24 cellular contexts compared by ENCODE assay signal in the genomic region with DNA sequence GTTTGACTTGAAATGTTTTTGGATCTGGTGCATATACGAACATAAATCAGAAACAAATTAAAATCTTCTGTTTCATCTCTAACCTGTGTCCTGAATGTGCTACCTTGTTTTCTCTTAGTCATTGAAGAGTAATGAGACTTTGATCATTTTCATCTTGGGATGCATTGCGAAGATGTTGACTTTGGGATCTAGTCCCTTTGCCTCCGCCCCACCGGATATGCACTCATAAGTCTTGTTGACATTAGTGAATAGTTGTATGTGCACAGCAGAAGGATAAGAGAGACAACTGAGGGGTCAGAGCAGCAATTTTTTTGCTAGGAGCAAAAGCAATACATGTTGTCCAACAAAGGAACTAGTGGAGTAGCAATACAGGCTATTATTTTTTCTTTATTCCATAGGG. TPM values are rescaled to one million over a fixed set of nuclear protein-coding genes. Genes with fewer than 3 reads are reported as not detected.
A peak's percentile ranks its signal among the peaks of the same experiment; 100 is the strongest.
DNase-seq lines count a peak whose midpoint lies in the region; ATAC-seq and FAIRE-seq lines count a peak whose summit lies in the region.
"Had no signal": no experiment of that assay in that cellular context is flagged by ENCODE, and none has a peak within 500 bp of the region (broad histone marks: within the 10 kb centered on the region; RNA-seq: fewer than 3 reads in every experiment).

No MANE protein-coding gene starts in this region.

- H3K4me1 Mint-ChIP-seq in immature natural killer cell: peaks cover 0 to 2% of the 10 kb centered on the region in 2 donors
- H3K4me1 Mint-ChIP-seq: activated naive CD4-positive, alpha-beta T cell treated with anti-CD3 and anti-CD28 coated beads, Interleukin-2, amount 50 U/mL, for 24 hours; IgD-negative memory B cell had no signal

- no peaks in the 10 kb centered on the region for H3K9me3 ChIP-seq in SJCRH30 (replicated peaks)
- H3K9me3 ChIP-seq: ascending aorta, colonic mucosa, gastrocnemius medialis, uterus had no signal

- no peak overlapping the region for H3K27ac Mint-ChIP-seq in immature natural killer cell
- H3K27ac Mint-ChIP-seq: CD4-positive, alpha-beta T cell had no signal

- ATAC-seq in HG03175 (IDR thresholded peaks at IDR 0.05; ENCODE audit: unreplicated experiment): no peak
- ATAC-seq: activated CD4-positive, CD25-positive, alpha-beta regulatory T cell treated with anti-CD3 and anti-CD28 coated beads, Interleukin-2, amount 50 U/mL, for 24 hours; gastrocnemius medialis; left colon had no signal

- DNase-seq in A172 (ENCODE audit: low spot score) (peak; percentile 6), HT1080 (ENCODE audit: low read depth) (peak; percentile 71), SJCRH30 (peak; percentile 39 to 57), iris pigment epithelial cell (ENCODE audit: low read depth) (peak; percentile 75), T1000 (lab: John Stamatoyannopoulos, UW) (no peak), HTR-8/SVneo (ENCODE audit: insufficient read length, low spot score) (no peak), immature natural killer cell (no peak)
- DNase-seq: activated CD8-positive, alpha-beta memory T cell treated with anti-CD3 and anti-CD28 coated beads for 24 hours; activated T-cell treated with anti-CD3 and anti-CD28 coated beads, Interleukin-2, amount 50 U/mL, for 48 hours; CD4-positive, alpha-beta T cell; colonic mucosa; gastrocnemius medialis; left colon; MV-4-11; NCI-H748 treated with DMSO at 0.1 percent for 48 hours; stimulated activated CD4-positive, alpha-beta T cell treated with anti-CD3 and anti-CD28 coated beads, Interleukin-12 subunit alpha, Interleukin-12 subunit beta, amount 100 ng/mL, for 4 hours; stimulated activated CD8-positive, alpha-beta memory T cell treated with anti-CD3 and anti-CD28 coated beads, Interleukin-4, amount 100 ng/mL, for 48 hours; uterus had no signal

- peaks cover 0 to 9% (median 2%) of the 10 kb centered on the region in 3 donors for H3K27me3 Mint-ChIP-seq in immature natural killer cell (ENCODE audit: low read depth in 3 of 3)

- H3K4me1 ChIP-seq in SJCRH30: peaks cover 29% of the 10 kb centered on the region
- H3K4me1 ChIP-seq: ascending aorta, gastrocnemius medialis, uterus had no signal

- no peaks in the 10 kb centered on the region for H3K9me3 Mint-ChIP-seq in immature natural killer cell
- H3K9me3 Mint-ChIP-seq: activated naive CD4-positive, alpha-beta T cell treated with anti-CD3 and anti-CD28 coated beads, Interleukin-2, amount 50 U/mL, for 24 hours; CD4-positive, alpha-beta T cell; IgD-negative memory B cell had no signal

- no peaks in the 10 kb centered on the region for H3K36me3 Mint-ChIP-seq in immature natural killer cell
- H3K36me3 Mint-ChIP-seq: activated naive CD4-positive, alpha-beta T cell treated with anti-CD3 and anti-CD28 coated beads, Interleukin-2, amount 50 U/mL, for 24 hours; IgD-negative memory B cell had no signal

- H3K27me3 ChIP-seq in SJCRH30: no peaks in the 10 kb centered on the region
- H3K27me3 ChIP-seq: ascending aorta, colonic mucosa, gastrocnemius medialis, uterus had no signal

- H3K36me3 ChIP-seq in SJCRH30: no peaks in the 10 kb centered on the region
- H3K36me3 ChIP-seq: ascending aorta, colonic mucosa, gastrocnemius medialis, uterus had no signal

- H3K4me3 Mint-ChIP-seq in immature natural killer cell: no peak overlapping the region
- H3K4me3 Mint-ChIP-seq: activated naive CD4-positive, alpha-beta T cell treated with anti-CD3 and anti-CD28 coated beads, Interleukin-2, amount 50 U/mL, for 24 hours; CD4-positive, alpha-beta T cell; IgD-negative memory B cell; neural crest cell had no signal

- FAIRE-seq in HTR-8/SVneo (lab: Jason Lieb, UNC): no peak

- peak overlapping the region; percentile 82 for H3K27ac ChIP-seq in SJCRH30
- H3K27ac ChIP-seq: ascending aorta, colonic mucosa, gastrocnemius medialis, uterus had no signal

- peak overlapping the region; percentile 24 for H3K4me3 ChIP-seq in SJCRH30
- H3K4me3 ChIP-seq: ascending aorta, colonic mucosa, gastrocnemius medialis, uterus had no signal

RNA-seq across cellular contexts. Expression of a gene that starts 35.9 kb away (rescaled TPM):
- total RNA-seq in A172 (2014; rRNA removed; shearing (Covaris generic)): 9.1 and 11.3 TPM in 2 replicates
- 26.3 and 27.4 TPM in 2 replicates for total RNA-seq in HT1080 (2014; rRNA removed; shearing (Covaris generic))
- 17.0 and 22.9 TPM in 2 replicates for polyA plus RNA-seq in HT1080 (2015; cell fraction: cytosol; rRNA removed)
- polyA plus RNA-seq in HT1080 (2015; cell fraction: nucleus; rRNA removed): 16.0 and 18.5 TPM in 2 replicates
- total RNA-seq in SJCRH30 (2014; rRNA removed; shearing (Covaris generic)): 31.9 and 35.1 TPM in 2 replicates
- polyA plus RNA-seq in immature natural killer cell: under 1 TPM in 2 of 3 donors, not detected in 1; 0.10 to 0.99 TPM

Comparison
In these comparisons a context has a peak if more than half of its experiments do, and no peak if none do; other contexts are left out.
1. DNase-seq: peak in A172 (single experiment), HT1080 (single experiment), SJCRH30 (2 of 2) and iris pigment epithelial cell (single experiment); none in T1000 (single experiment), HTR-8/SVneo (single experiment) and immature natural killer cell (0 of 3).